1 cellular context compared by ENCODE assay signal in genomic region chr22:20997536-20998257, GRCh38.
TF ChIP-seq lines count a peak whose summit lies in the region.

No MANE protein-coding gene starts in this region.

TF ChIP-seq in K562, 482 proteins besides CTCF, POLR2A, EP300 and RAD21 (continued from another document and continues in another):
- no peak for TF ChIP-seq ZNF407 (IDR thresholded peaks at IDR 0.05; ENCODE audit: low read depth)
- no peak; the same call in 1 of the 2 replicates for TF ChIP-seq ZNF561 (CRISPR knock-in tag; conservative IDR thresholded peaks at IDR 0.05)
- no peak for TF ChIP-seq EGR1 (conservative IDR thresholded peaks at IDR 0.05)
- TF ChIP-seq ZNF316 (IDR thresholded peaks at IDR 0.05), result no peak
- 0 out of 2 replicates have a peak, but pooled peaks have one; percentile 44 for TF ChIP-seq SMAD3 (CRISPR knock-in tag; conservative IDR thresholded peaks at IDR 0.05)
- no peak for TF ChIP-seq NFIX (CRISPR knock-in tag; IDR thresholded peaks at IDR 0.05; ENCODE audit: low read depth)
- no peak for TF ChIP-seq TCF7 (IDR thresholded peaks at IDR 0.05; ENCODE audit: borderline replicate concordance)
- 0 out of 2 replicates have a peak, but pooled peaks have one; percentile 10 for TF ChIP-seq CHD2 (IDR thresholded peaks at IDR 0.05; ENCODE audit: low read depth, low read length)
- TF ChIP-seq ZNF224 (CRISPR knock-in tag; IDR thresholded peaks at IDR 0.05), result no peak
- TF ChIP-seq CEBPG (CRISPR knock-in tag; IDR thresholded peaks at IDR 0.05), result no peak
- no peak for TF ChIP-seq CEBPG (tag; conservative IDR thresholded peaks at IDR 0.05 in 1 of 2, IDR thresholded peaks at IDR 0.05 in 1 of 2)
- no peak for TF ChIP-seq TEAD2 (tag; IDR thresholded peaks at IDR 0.05)
- no peak for TF ChIP-seq ZNF551 (CRISPR knock-in tag; IDR thresholded peaks at IDR 0.05)
- no peak for TF ChIP-seq CEBPB (tag; IDR thresholded peaks at IDR 0.05)
- TF ChIP-seq, protein P1, sequence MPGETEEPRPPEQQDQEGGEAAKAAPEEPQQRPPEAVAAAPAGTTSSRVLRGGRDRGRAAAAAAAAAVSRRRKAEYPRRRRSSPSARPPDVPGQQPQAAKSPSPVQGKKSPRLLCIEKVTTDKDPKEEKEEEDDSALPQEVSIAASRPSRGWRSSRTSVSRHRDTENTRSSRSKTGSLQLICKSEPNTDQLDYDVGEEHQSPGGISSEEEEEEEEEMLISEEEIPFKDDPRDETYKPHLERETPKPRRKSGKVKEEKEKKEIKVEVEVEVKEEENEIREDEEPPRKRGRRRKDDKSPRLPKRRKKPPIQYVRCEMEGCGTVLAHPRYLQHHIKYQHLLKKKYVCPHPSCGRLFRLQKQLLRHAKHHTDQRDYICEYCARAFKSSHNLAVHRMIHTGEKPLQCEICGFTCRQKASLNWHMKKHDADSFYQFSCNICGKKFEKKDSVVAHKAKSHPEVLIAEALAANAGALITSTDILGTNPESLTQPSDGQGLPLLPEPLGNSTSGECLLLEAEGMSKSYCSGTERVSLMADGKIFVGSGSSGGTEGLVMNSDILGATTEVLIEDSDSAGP (CRISPR knock-in tag; IDR thresholded peaks at IDR 0.05), result no peak
- TF ChIP-seq ZKSCAN1 (IDR thresholded peaks at IDR 0.05; ENCODE audit: low read depth, low read length), result no peak
- no peak for TF ChIP-seq ZC3H4 (CRISPR knock-in tag; IDR thresholded peaks at IDR 0.05; ENCODE audit: borderline replicate concordance)
- TF ChIP-seq SNIP1 (IDR thresholded peaks at IDR 0.05; ENCODE audit: low read depth), result no peak
- no peak for TF ChIP-seq EZH2 (IDR thresholded peaks at IDR 0.05; ENCODE audit: borderline replicate concordance, low read depth, low read length)
- TF ChIP-seq ERF (CRISPR knock-in tag; IDR thresholded peaks at IDR 0.05), result peak; percentile 75
- peak; percentile 24 for TF ChIP-seq RBBP5 (IDR thresholded peaks at IDR 0.05; ENCODE audit: borderline replicate concordance, insufficient read depth, low read length, poor library complexity, severe bottlenecking)
- TF ChIP-seq, protein P2, sequence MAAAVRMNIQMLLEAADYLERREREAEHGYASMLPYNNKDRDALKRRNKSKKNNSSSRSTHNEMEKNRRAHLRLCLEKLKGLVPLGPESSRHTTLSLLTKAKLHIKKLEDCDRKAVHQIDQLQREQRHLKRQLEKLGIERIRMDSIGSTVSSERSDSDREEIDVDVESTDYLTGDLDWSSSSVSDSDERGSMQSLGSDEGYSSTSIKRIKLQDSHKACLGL (CRISPR knock-in tag; IDR thresholded peaks at IDR 0.05; ENCODE audit: borderline replicate concordance, poor library complexity, severe bottlenecking), result peak; percentile 16
- TF ChIP-seq ZNF785 (CRISPR knock-in tag; IDR thresholded peaks at IDR 0.05), result 0 out of 2 replicates have a peak, but pooled peaks have one; percentile 3
- TF ChIP-seq, protein P3, sequence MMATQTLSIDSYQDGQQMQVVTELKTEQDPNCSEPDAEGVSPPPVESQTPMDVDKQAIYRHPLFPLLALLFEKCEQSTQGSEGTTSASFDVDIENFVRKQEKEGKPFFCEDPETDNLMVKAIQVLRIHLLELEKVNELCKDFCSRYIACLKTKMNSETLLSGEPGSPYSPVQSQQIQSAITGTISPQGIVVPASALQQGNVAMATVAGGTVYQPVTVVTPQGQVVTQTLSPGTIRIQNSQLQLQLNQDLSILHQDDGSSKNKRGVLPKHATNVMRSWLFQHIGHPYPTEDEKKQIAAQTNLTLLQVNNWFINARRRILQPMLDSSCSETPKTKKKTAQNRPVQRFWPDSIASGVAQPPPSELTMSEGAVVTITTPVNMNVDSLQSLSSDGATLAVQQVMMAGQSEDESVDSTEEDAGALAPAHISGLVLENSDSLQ (IDR thresholded peaks at IDR 0.05), result no peak
- TF ChIP-seq FOXO4 (CRISPR knock-in tag; IDR thresholded peaks at IDR 0.05), result peak; percentile 43; the same call in 1 of the 2 replicates
- TF ChIP-seq PTTG1 (tag; IDR thresholded peaks at IDR 0.05; ENCODE audit: low read depth), result no peak
- TF ChIP-seq, protein P4, sequence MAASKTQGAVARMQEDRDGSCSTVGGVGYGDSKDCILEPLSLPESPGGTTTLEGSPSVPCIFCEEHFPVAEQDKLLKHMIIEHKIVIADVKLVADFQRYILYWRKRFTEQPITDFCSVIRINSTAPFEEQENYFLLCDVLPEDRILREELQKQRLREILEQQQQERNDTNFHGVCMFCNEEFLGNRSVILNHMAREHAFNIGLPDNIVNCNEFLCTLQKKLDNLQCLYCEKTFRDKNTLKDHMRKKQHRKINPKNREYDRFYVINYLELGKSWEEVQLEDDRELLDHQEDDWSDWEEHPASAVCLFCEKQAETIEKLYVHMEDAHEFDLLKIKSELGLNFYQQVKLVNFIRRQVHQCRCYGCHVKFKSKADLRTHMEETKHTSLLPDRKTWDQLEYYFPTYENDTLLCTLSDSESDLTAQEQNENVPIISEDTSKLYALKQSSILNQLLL (CRISPR knock-in tag; IDR thresholded peaks at IDR 0.05; ENCODE audit: borderline replicate concordance), result no peak
- no peak for TF ChIP-seq ZBTB17 (CRISPR knock-in tag; IDR thresholded peaks at IDR 0.05)
- peak in 1 of 3 experiments; percentile 9 for TF ChIP-seq YY1 (IDR thresholded peaks at IDR 0.05; ENCODE audit: borderline replicate concordance in 1 of 3, control insufficient read depth in 1 of 3, extremely low read depth in 1 of 3, insufficient read depth in 3 of 3, insufficient read length in 1 of 3, insufficient replicate concordance in 2 of 3, low read depth in 1 of 3, low read length in 2 of 3)
- TF ChIP-seq TFAM (CRISPR knock-in tag; conservative IDR thresholded peaks at IDR 0.05), result no peak
- no peak for TF ChIP-seq BMI1 (IDR thresholded peaks at IDR 0.05; ENCODE audit: low read length)
- TF ChIP-seq NFYB (IDR thresholded peaks at IDR 0.05; ENCODE audit: extremely low read depth, insufficient read length), result no peak
- no peak for TF ChIP-seq SPI1 (IDR thresholded peaks at IDR 0.05; ENCODE audit: borderline replicate concordance, low read depth, low read length)
- TF ChIP-seq, protein P5, sequence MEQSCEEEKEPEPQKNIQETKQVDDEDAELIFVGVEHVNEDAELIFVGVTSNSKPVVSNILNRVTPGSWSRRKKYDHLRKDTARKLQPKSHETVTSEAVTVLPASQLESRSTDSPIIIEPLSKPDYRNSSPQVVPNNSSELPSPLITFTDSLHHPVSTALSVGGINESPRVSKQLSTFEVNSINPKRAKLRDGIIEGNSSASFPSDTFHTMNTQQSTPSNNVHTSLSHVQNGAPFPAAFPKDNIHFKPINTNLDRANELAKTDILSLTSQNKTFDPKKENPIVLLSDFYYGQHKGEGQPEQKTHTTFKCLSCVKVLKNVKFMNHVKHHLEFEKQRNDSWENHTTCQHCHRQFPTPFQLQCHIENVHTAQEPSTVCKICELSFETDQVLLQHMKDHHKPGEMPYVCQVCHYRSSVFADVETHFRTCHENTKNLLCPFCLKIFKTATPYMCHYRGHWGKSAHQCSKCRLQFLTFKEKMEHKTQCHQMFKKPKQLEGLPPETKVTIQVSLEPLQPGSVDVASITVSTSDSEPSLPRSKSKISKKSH (CRISPR knock-in tag; IDR thresholded peaks at IDR 0.05), result no peak
- TF ChIP-seq, protein P6, sequence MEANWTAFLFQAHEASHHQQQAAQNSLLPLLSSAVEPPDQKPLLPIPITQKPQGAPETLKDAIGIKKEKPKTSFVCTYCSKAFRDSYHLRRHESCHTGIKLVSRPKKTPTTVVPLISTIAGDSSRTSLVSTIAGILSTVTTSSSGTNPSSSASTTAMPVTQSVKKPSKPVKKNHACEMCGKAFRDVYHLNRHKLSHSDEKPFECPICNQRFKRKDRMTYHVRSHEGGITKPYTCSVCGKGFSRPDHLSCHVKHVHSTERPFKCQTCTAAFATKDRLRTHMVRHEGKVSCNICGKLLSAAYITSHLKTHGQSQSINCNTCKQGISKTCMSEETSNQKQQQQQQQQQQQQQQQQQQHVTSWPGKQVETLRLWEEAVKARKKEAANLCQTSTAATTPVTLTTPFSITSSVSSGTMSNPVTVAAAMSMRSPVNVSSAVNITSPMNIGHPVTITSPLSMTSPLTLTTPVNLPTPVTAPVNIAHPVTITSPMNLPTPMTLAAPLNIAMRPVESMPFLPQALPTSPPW (CRISPR knock-in tag; IDR thresholded peaks at IDR 0.05), result no peak
- TF ChIP-seq ZKSCAN8 (CRISPR knock-in tag; IDR thresholded peaks at IDR 0.05), result no peak
- no peak for TF ChIP-seq ZNF133 (CRISPR knock-in tag; IDR thresholded peaks at IDR 0.05)
- no peak for TF ChIP-seq FUS (optimal IDR thresholded peaks at IDR 0.05; ENCODE audit: low read depth, low read length)
- no peak for TF ChIP-seq DPF2 (IDR thresholded peaks at IDR 0.05)
- TF ChIP-seq E2F3 (CRISPR knock-in tag; IDR thresholded peaks at IDR 0.05), result no peak
- no peak for TF ChIP-seq ZNF444 (CRISPR knock-in tag; IDR thresholded peaks at IDR 0.05)
- TF ChIP-seq CLOCK (CRISPR knock-in tag; IDR thresholded peaks at IDR 0.05; ENCODE audit: borderline replicate concordance), result no peak
- TF ChIP-seq TCFL5 (CRISPR knock-in tag; conservative IDR thresholded peaks at IDR 0.05), result 0 out of 2 replicates have a peak, but pooled peaks have one; percentile 26
- no peak for TF ChIP-seq NFATC3 (IDR thresholded peaks at IDR 0.05)
- TF ChIP-seq ZNF23 (CRISPR knock-in tag; IDR thresholded peaks at IDR 0.05), result 0 out of 2 replicates have a peak, but pooled peaks have one; percentile 5
- TF ChIP-seq ZNF707 (CRISPR knock-in tag; conservative IDR thresholded peaks at IDR 0.05), result no peak
- TF ChIP-seq NCOR1 (IDR thresholded peaks at IDR 0.05), result no peak
